Comparison of ENCODE assay signal across 18 cellular contexts in genomic region chr12:3237154-3237520, GRCh38.
"Had no signal": no experiment of that assay in that cellular context is flagged by ENCODE, and none has a peak within 500 bp of the region (broad histone marks: within the 10 kb centered on the region; RNA-seq: fewer than 3 reads in every experiment).

No MANE protein-coding gene starts in this region.

- H3K27ac Mint-ChIP-seq: activated CD4-positive, alpha-beta memory T cell treated with anti-CD3 and anti-CD28 coated beads, Interleukin-2, amount 10 ng/mL, durations not matched to agents 7 days and 5 days; activated T-cell treated with anti-CD3 and anti-CD28 coated beads, Interleukin-2, amount 50 U/mL, for 72 hours; natural killer cell treated with Interleukin-12 subunit alpha and Interleukin-12 subunit beta and Interleukin-15 and Interleukin-18, amount 100 ng/mL, for 72 hours; T-helper 2 cell treated with Interferon-gamma antibody and Interleukin-4, amounts not matched to agents 5 μg/mL and 100 μg/mL, for 36 hours had no signal

- DNase-seq: activated CD4-positive, alpha-beta T cell treated with anti-CD3 and anti-CD28 coated beads for 1 hour; activated gamma-delta T cell treated with Interleukin-2 at 50 U/mL for 16 hours; cortex of kidney; effector memory CD4-positive, alpha-beta T cell; hippocampal formation; lower lobe of right lung; sigmoid colon; stomach; SW 1271 had no signal

- H3K9me3 Mint-ChIP-seq: activated CD4-positive, alpha-beta memory T cell treated with anti-CD3 and anti-CD28 coated beads, Interleukin-2, amount 10 ng/mL, durations not matched to agents 7 days and 5 days; activated T-cell treated with anti-CD3 and anti-CD28 coated beads, Interleukin-2, amount 50 U/mL, for 72 hours; natural killer cell treated with Interleukin-12 subunit alpha and Interleukin-12 subunit beta and Interleukin-15 and Interleukin-18, amount 100 ng/mL, for 72 hours; T-helper 2 cell treated with Interferon-gamma antibody and Interleukin-4, amounts not matched to agents 5 μg/mL and 100 μg/mL, for 36 hours had no signal

- H3K27ac ChIP-seq: ascending aorta, epithelial cell of prostate, lower lobe of right lung, prostate gland, sigmoid colon, stomach, thoracic aorta had no signal

- H3K27me3 ChIP-seq: ascending aorta, gastrocnemius medialis, sigmoid colon, stomach had no signal

- H3K4me1 ChIP-seq: lower lobe of right lung had no signal

- H3K9me3 ChIP-seq: ascending aorta, gastrocnemius medialis, lower lobe of right lung, prostate gland, sigmoid colon, stomach, thoracic aorta had no signal

- H3K36me3 ChIP-seq: ascending aorta, gastrocnemius medialis, lower lobe of right lung, prostate gland, sigmoid colon, thoracic aorta had no signal

- H3K36me3 Mint-ChIP-seq: natural killer cell treated with Interleukin-12 subunit alpha and Interleukin-12 subunit beta and Interleukin-15 and Interleukin-18, amount 100 ng/mL, for 72 hours had no signal

- H3K4me3 ChIP-seq: ascending aorta, gastrocnemius medialis, lower lobe of right lung, prostate gland, sigmoid colon, stomach, thoracic aorta had no signal
